10 cellular contexts compared by ENCODE assay signal in the genomic region with DNA sequence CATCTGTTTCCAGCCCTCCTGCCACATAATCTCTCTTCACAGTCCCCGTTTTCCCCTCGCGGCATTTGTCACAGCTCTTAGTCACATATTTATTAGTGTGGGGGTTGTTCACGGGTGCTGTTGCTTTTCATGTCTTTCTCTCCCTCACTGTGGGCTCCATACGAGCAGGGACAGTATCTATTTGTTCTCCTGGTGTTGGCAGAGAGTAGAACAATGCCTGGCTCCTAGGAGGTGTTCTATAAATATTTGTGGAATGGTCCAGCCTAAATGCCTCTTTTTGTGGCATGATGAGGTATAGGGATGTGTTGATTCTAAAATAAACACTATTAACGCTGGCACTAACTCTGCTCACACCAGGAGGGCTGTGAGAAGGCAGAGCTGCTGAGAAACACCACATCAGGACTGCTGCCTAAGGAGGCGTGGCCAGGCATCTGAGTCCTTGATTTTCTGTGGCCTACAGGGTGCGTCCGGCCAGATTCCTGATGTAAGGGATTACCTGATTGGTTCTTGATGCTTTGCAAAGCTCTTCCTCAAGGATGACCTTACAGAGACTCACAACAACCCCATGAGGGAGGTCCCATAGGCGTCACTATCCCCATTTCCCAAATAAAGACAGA.
DNase-seq lines count a peak whose midpoint lies in the region; ATAC-seq, FAIRE-seq and TF ChIP-seq lines count a peak whose summit lies in the region.
"Had no signal": no experiment of that assay in that cellular context is flagged by ENCODE, and none has a peak within 500 bp of the region (broad histone marks: within the 10 kb centered on the region; RNA-seq: fewer than 3 reads in every experiment).

No MANE protein-coding gene starts in this region.

- TF ChIP-seq EP300 in HepG2 (IDR thresholded peaks at IDR 0.05; ENCODE audit: low read depth in 2 of 2, low read length in 2 of 2) (no peak), HepG2 (CRISPR knock-in tag; IDR thresholded peaks at IDR 0.05; ENCODE audit: borderline replicate concordance) (no peak)

- CTCF ChIA-PET in HepG2 (lab: Yijun Ruan, JAX; ENCODE audit: low intra/inter-chr PET ratio, low total read pairs) = no interaction called here

- 27% methylated on average over 10 of the region's 10 CpGs for WGBS in HepG2 (ENCODE audit: low lambda C conversion rate)

- TF ChIP-seq POLR2A in HepG2 (IDR thresholded peaks at IDR 0.05; ENCODE audit: insufficient read depth in 1 of 2, low read depth in 2 of 2, low read length in 2 of 2) = no peak

- DNase-seq in M059J (ENCODE audit: low read depth) = peak; percentile 59
- peak; percentile 70 for DNase-seq in WERI-Rb-1
- peak; percentile 26 for DNase-seq in HepG2 (ENCODE audit: low spot score)
- DNase-seq in foreskin melanocyte = no peak
- no peak for DNase-seq in RCC 7860 (ENCODE audit: low spot score)
- DNase-seq: activated naive CD4-positive, alpha-beta T cell treated with Interleukin-2 at 50 U/mL for 16 hours had no signal

- no peaks in the 10 kb centered on the region for H3K36me3 ChIP-seq in BLaER1 treated with 17β-estradiol and CSF1 and Interleukin-3, amounts not matched to agents 10 nM and 100 nM
- H3K36me3 ChIP-seq in WERI-Rb-1 (no peaks in the 10 kb centered on the region), HepG2 (replicated peaks in 1 of 2; ENCODE audit: control insufficient read depth in 1 of 2, insufficient read depth in 2 of 2, low read length in 2 of 2) (no peaks in the 10 kb centered on the region)
- H3K36me3 ChIP-seq: neutrophil had no signal

- TF ChIP-seq RAD21 in HepG2 (CRISPR knock-in tag; IDR thresholded peaks at IDR 0.05) = no peak

- no peak overlapping the region for H3K4me3 ChIP-seq in BLaER1 treated with 17β-estradiol and CSF1 and Interleukin-3, amounts not matched to agents 10 nM and 100 nM
- H3K4me3 ChIP-seq in WERI-Rb-1 (ENCODE audit: low read depth, low read length) (peak overlapping the region; percentile 24), HepG2 (replicated peaks in 1 of 3; ENCODE audit: insufficient read depth in 1 of 3, low read depth in 2 of 3, low read length in 3 of 3) (no peak overlapping the region)

- H3K9me3 ChIP-seq in BLaER1 treated with 17β-estradiol and CSF1 and Interleukin-3, amounts not matched to agents 10 nM and 100 nM (replicated peaks in 1 of 11) = peaks cover 4 to 24% (median 19%) of the 10 kb centered on the region in 11 experiments; a peak in 17 of 22 replicates
- H3K9me3 ChIP-seq in WERI-Rb-1 (ENCODE audit: severe bottlenecking) (no peaks in the 10 kb centered on the region), HepG2 (ENCODE audit: low read length) (no peaks in the 10 kb centered on the region)
- H3K9me3 ChIP-seq: neutrophil had no signal

- in situ Hi-C loops in HepG2 (cut with HindIII; ENCODE audit: extremely low pct_ligation_motif_present, low pct_unique_long_range_greater_than_20kb) = loop anchor here (25.0 kb wide), 3 partner anchors 205 to 630 kb away; no protein-coding TSS in a partner anchor

- intact Hi-C loops in HepG2 (cut with micrococcal nuclease; ENCODE audit: unreplicated experiment) = no loop called here

- H2AFZ ChIP-seq in HepG2 (ENCODE audit: low read length) = no peak overlapping the region

- BruUV-seq in HepG2 (replicated peaks; lab: Mats Ljungman, UMichigan) = no TSS peak

- H3K79me2 ChIP-seq in HepG2 (ENCODE audit: insufficient read depth, low read length) = no peaks in the 10 kb centered on the region

- FAIRE-seq in HepG2 (lab: Jason Lieb, UNC) (no peak), RCC 7860 (lab: Jason Lieb, UNC) (no peak)

- peak overlapping the region; percentile 46 to 73 (median 54) for H3K4me2 ChIP-seq in BLaER1 treated with 17β-estradiol and CSF1 and Interleukin-3, amounts not matched to agents 10 nM and 100 nM
- no peak overlapping the region for H3K4me2 ChIP-seq in HepG2 (ENCODE audit: low read depth, low read length)

- TF ChIP-seq CTCF in WERI-Rb-1 (IDR thresholded peaks at IDR 0.05; ENCODE audit: low read depth, low read length) = no peak
- no peak for TF ChIP-seq CTCF in HepG2 (CRISPR knock-in tag; IDR thresholded peaks at IDR 0.05)

- peak overlapping the region in 2 of 11 experiments; percentile 6 to 12; a peak in 3 of 22 replicates for H3K27ac ChIP-seq in BLaER1 treated with 17β-estradiol and CSF1 and Interleukin-3, amounts not matched to agents 10 nM and 100 nM
- H3K27ac ChIP-seq in WERI-Rb-1 (peak overlapping the region; percentile 54), HepG2 (ENCODE audit: extremely low read length, insufficient read depth, low read length) (no peak overlapping the region)
- H3K27ac ChIP-seq: neutrophil had no signal

- POLR2A ChIA-PET in HepG2 (lab: Yijun Ruan, JAX) = no interaction called here

- H3K9ac ChIP-seq in BLaER1 treated with 17β-estradiol and CSF1 and Interleukin-3, amounts not matched to agents 10 nM and 100 nM = peak overlapping the region in 1 of 11 experiments; percentile 12; a peak in 2 of 22 replicates
- no peak overlapping the region for H3K9ac ChIP-seq in HepG2 (ENCODE audit: insufficient read depth, low read depth, low read length)

- ATAC-seq in HepG2 (peak; percentile 71), GM19328 (IDR thresholded peaks at IDR 0.05; ENCODE audit: unreplicated experiment) (no peak), HG03354 (IDR thresholded peaks at IDR 0.05; ENCODE audit: poor library complexity, severe bottlenecking, unreplicated experiment) (no peak)

- 0 out of 22 replicates have a peak, but pooled peaks cover 0 to under 1% (median 0%) of the 10 kb centered on the region in 11 experiments for H3K27me3 ChIP-seq in BLaER1 treated with 17β-estradiol and CSF1 and Interleukin-3, amounts not matched to agents 10 nM and 100 nM
- no peaks in the 10 kb centered on the region for H3K27me3 ChIP-seq in WERI-Rb-1 (ENCODE audit: insufficient read depth, low read depth, severe bottlenecking)
- peaks cover 0 to 29% of the 10 kb centered on the region in 2 experiments; a peak in 1 of 5 replicates for H3K27me3 ChIP-seq in HepG2 (ENCODE audit: control insufficient read depth in 1 of 2, insufficient read depth in 2 of 2, low read length in 2 of 2)
- H3K27me3 ChIP-seq: neutrophil had no signal

- peaks cover 0 to 16% (median 13%) of the 10 kb centered on the region in 10 experiments; a peak in 18 of 20 replicates for H3K4me1 ChIP-seq in BLaER1 treated with 17β-estradiol and CSF1 and Interleukin-3, amounts not matched to agents 10 nM and 100 nM
- H3K4me1 ChIP-seq in HepG2 (ENCODE audit: insufficient read depth, low read length) = no peaks in the 10 kb centered on the region

- no peaks in the 10 kb centered on the region for H4K20me1 ChIP-seq in BLaER1 treated with 17β-estradiol and CSF1 and Interleukin-3, amounts not matched to agents 10 nM and 100 nM
- H4K20me1 ChIP-seq in HepG2 (ENCODE audit: insufficient read depth, low read length) = no peaks in the 10 kb centered on the region

TF ChIP-seq in HepG2, 621 proteins besides CTCF, POLR2A, EP300 and RAD21 (continues in another document):
- TF ChIP-seq ATAD3A (CRISPR knock-in tag; IDR thresholded peaks at IDR 0.05) = no peak
- TF ChIP-seq ZNF878 (CRISPR knock-in tag; IDR thresholded peaks at IDR 0.05) = no peak
- TF ChIP-seq, protein P1, sequence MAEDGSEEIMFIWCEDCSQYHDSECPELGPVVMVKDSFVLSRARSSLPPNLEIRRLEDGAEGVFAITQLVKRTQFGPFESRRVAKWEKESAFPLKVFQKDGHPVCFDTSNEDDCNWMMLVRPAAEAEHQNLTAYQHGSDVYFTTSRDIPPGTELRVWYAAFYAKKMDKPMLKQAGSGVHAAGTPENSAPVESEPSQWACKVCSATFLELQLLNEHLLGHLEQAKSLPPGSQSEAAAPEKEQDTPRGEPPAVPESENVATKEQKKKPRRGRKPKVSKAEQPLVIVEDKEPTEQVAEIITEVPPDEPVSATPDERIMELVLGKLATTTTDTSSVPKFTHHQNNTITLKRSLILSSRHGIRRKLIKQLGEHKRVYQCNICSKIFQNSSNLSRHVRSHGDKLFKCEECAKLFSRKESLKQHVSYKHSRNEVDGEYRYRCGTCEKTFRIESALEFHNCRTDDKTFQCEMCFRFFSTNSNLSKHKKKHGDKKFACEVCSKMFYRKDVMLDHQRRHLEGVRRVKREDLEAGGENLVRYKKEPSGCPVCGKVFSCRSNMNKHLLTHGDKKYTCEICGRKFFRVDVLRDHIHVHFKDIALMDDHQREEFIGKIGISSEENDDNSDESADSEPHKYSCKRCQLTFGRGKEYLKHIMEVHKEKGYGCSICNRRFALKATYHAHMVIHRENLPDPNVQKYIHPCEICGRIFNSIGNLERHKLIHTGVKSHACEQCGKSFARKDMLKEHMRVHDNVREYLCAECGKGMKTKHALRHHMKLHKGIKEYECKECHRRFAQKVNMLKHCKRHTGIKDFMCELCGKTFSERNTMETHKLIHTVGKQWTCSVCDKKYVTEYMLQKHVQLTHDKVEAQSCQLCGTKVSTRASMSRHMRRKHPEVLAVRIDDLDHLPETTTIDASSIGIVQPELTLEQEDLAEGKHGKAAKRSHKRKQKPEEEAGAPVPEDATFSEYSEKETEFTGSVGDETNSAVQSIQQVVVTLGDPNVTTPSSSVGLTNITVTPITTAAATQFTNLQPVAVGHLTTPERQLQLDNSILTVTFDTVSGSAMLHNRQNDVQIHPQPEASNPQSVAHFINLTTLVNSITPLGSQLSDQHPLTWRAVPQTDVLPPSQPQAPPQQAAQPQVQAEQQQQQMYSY (CRISPR knock-in tag; IDR thresholded peaks at IDR 0.05) = no peak
- TF ChIP-seq, protein P2, sequence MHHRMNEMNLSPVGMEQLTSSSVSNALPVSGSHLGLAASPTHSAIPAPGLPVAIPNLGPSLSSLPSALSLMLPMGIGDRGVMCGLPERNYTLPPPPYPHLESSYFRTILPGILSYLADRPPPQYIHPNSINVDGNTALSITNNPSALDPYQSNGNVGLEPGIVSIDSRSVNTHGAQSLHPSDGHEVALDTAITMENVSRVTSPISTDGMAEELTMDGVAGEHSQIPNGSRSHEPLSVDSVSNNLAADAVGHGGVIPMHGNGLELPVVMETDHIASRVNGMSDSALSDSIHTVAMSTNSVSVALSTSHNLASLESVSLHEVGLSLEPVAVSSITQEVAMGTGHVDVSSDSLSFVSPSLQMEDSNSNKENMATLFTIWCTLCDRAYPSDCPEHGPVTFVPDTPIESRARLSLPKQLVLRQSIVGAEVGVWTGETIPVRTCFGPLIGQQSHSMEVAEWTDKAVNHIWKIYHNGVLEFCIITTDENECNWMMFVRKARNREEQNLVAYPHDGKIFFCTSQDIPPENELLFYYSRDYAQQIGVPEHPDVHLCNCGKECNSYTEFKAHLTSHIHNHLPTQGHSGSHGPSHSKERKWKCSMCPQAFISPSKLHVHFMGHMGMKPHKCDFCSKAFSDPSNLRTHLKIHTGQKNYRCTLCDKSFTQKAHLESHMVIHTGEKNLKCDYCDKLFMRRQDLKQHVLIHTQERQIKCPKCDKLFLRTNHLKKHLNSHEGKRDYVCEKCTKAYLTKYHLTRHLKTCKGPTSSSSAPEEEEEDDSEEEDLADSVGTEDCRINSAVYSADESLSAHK (CRISPR knock-in tag; IDR thresholded peaks at IDR 0.05; ENCODE audit: borderline replicate concordance) = no peak
- TF ChIP-seq ZNF839 (CRISPR knock-in tag; IDR thresholded peaks at IDR 0.05; ENCODE audit: borderline replicate concordance) = no peak
- no peak for TF ChIP-seq FOXP1 (IDR thresholded peaks at IDR 0.05)
- no peak for TF ChIP-seq FOXP1 (CRISPR knock-in tag; IDR thresholded peaks at IDR 0.05)
- TF ChIP-seq NFYB (CRISPR knock-in tag; IDR thresholded peaks at IDR 0.05) = peak; percentile 50; the same call in 1 of the 2 replicates
- peak; percentile 68 for TF ChIP-seq NFYC (CRISPR knock-in tag; IDR thresholded peaks at IDR 0.05)

Comparison
In these comparisons a context has a peak if more than half of its experiments do, and no peak if none do; other contexts are left out.
1. DNase-seq: peak in M059J (single experiment), WERI-Rb-1 (single experiment) and HepG2 (single experiment); none in foreskin melanocyte (single experiment) and RCC 7860 (single experiment).